Comparison of ENCODE assay signal across 9 cellular contexts in the genomic region with DNA sequence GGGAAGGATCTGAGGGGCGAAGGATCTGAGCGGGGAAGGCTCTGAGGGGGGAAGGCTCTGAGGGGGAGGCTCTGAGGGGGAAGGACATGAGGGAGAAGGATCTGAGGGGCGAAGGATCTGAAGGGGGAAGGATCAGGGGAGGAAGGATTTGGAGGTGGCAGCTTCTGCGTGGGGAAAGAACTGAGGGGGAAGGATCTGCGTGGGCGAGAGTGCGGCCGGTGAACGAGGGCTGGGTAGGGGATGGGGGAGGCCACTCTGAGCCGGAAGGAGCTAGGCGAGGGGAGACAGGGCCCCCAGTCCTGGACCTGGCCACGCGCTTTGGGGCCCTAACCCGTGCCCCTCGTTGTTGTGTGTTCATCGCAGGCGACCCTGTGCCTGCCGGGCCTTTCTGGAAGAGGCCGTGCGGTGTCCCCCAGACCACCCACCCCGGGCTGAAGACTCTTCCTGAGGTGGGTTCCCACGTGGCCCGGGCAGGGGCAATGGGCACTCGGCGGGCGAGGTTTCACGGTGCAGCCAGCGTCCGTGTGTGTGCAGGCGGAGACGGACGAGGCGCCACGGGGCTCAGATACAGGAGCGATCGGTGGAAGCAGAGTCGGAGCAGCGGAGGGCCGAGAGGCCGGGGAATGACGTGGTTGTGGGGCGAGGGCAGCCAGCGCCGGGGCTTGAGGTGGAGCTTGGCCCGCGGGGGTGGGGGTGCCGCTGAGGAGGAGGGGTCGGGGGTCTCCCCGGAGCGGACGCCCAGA. TPM values are rescaled to one million over a fixed set of nuclear protein-coding genes. Genes with fewer than 3 reads are reported as not detected.
DNase-seq lines count a peak whose midpoint lies in the region; ATAC-seq, FAIRE-seq and TF ChIP-seq lines count a peak whose summit lies in the region.
"Had no signal": no experiment of that assay in that cellular context is flagged by ENCODE, and none has a peak within 500 bp of the region (broad histone marks: within the 10 kb centered on the region; RNA-seq: fewer than 3 reads in every experiment).

No MANE protein-coding gene starts in this region.

- H3K9me3 ChIP-seq in CD8-positive, alpha-beta T cell (ENCODE audit: low read length), result no peaks in the 10 kb centered on the region
- no peaks in the 10 kb centered on the region for H3K9me3 ChIP-seq in SK-N-SH
- no peaks in the 10 kb centered on the region for H3K9me3 ChIP-seq in endothelial cell of umbilical vein (replicated peaks; ENCODE audit: control insufficient read depth, insufficient read depth, low read length)
- peaks cover 23 to 25% of the 10 kb centered on the region in 2 donors for H3K9me3 ChIP-seq in neuronal stem cell (replicated peaks in 1 of 2; ENCODE audit: control insufficient read depth in 2 of 2, insufficient read depth in 1 of 2, low read depth in 1 of 2, low read length in 2 of 2)

- no peak overlapping the region for H3K4ac ChIP-seq in neuronal stem cell (ENCODE audit: low read length)

- DNase-seq in CD8-positive, alpha-beta T cell, result peak in 3 of 7 experiments; percentile 23 to 48 (median 31)
- DNase-seq in SK-N-SH, result peak; percentile 70
- DNase-seq in endothelial cell of umbilical vein (ENCODE audit: low read depth, low spot score), result no peak
- no peak for DNase-seq in neuronal stem cell (ENCODE audit: low spot score)
- DNase-seq in Kasumi-1 (lab: John Stamatoyannopoulos, UW), result no peak
- DNase-seq in dedifferentiated amniotic fluid mesenchymal stem cell (ENCODE audit: extremely low spot score), result no peak
- no peak for DNase-seq in hippocampal formation (lab: John Stamatoyannopoulos, UW)
- no peak for DNase-seq in hypothalamus (lab: John Stamatoyannopoulos, UW)

- peaks cover under 1% of the 10 kb centered on the region for H3K27me3 Mint-ChIP-seq in CD8-positive, alpha-beta T cell (ENCODE audit: low read depth)

- dilution Hi-C loops in endothelial cell of umbilical vein (cut with MboI; ENCODE audit: extremely low pct_ligation_motif_present, low sequenced_read_pairs), result no loop called here

- peak overlapping the region; percentile 81 for H2AK5ac ChIP-seq in neuronal stem cell (ENCODE audit: low read depth, low read length)

- H4K8ac ChIP-seq in neuronal stem cell (ENCODE audit: low read depth, low read length), result no peak overlapping the region

- peak overlapping the region; percentile 81 for H3K4me3 Mint-ChIP-seq in CD8-positive, alpha-beta T cell

- intact Hi-C loops in CD8-positive, alpha-beta T cell (cut with DNase I, micrococcal nuclease), result loop anchor here (1.0 to 5.0 kb wide), 8 partner anchors 23 to 56 kb away; partner anchors contain the start of genes ECHS1 (in 1 of the 2), FUOM (in 1 of the 2), PAOX (in 1 of the 2) and TUBGCP2 (in 1 of the 2)
- intact Hi-C loops in endothelial cell of umbilical vein (cut with micrococcal nuclease), result no loop called here

- peak; percentile 4 for ATAC-seq in CD8-positive, alpha-beta T cell

- no peaks in the 10 kb centered on the region for H3K36me3 ChIP-seq in CD8-positive, alpha-beta T cell (ENCODE audit: insufficient read depth, low read length)
- no peaks in the 10 kb centered on the region for H3K36me3 ChIP-seq in SK-N-SH (replicated peaks in 1 of 2; ENCODE audit: control insufficient read depth in 1 of 2, insufficient read depth in 2 of 2, low read length in 1 of 2)
- no peaks in the 10 kb centered on the region for H3K36me3 ChIP-seq in endothelial cell of umbilical vein (ENCODE audit: control insufficient read depth in 2 of 2, extremely low read depth in 1 of 2, insufficient read depth in 2 of 2, low read length in 2 of 2)
- no peaks in the 10 kb centered on the region for H3K36me3 ChIP-seq in neuronal stem cell (replicated peaks in 1 of 2; ENCODE audit: control insufficient read depth in 2 of 2, insufficient read depth in 2 of 2, low read length in 2 of 2)

- peak overlapping the region; percentile 79; the same call in 1 of the 2 replicates for H3K4me2 ChIP-seq in SK-N-SH
- no peak overlapping the region for H3K4me2 ChIP-seq in endothelial cell of umbilical vein (ENCODE audit: insufficient read depth, low read length)
- H3K4me2 ChIP-seq in neuronal stem cell (ENCODE audit: insufficient read depth, low read length, poor library complexity, severe bottlenecking), result peak overlapping the region; percentile 73

- BruUV-seq in endothelial cell of umbilical vein (replicated peaks; lab: Mats Ljungman, UMichigan), result no TSS peak

- H2BK120ac ChIP-seq in neuronal stem cell (ENCODE audit: low read depth, low read length), result no peak overlapping the region

- H2BK15ac ChIP-seq in neuronal stem cell (ENCODE audit: low read length), result peak overlapping the region; percentile 96

- peaks cover 22% of the 10 kb centered on the region for H3K4me1 ChIP-seq in CD8-positive, alpha-beta T cell (ENCODE audit: insufficient read depth, low read length)
- peaks cover 0 to 2% of the 10 kb centered on the region in 2 experiments; a peak in 2 of 4 replicates for H3K4me1 ChIP-seq in SK-N-SH (ENCODE audit: control insufficient read depth in 1 of 2, insufficient read depth in 2 of 2, low read depth in 1 of 2, low read length in 1 of 2)
- peaks cover 2% of the 10 kb centered on the region for H3K4me1 ChIP-seq in endothelial cell of umbilical vein (ENCODE audit: control insufficient read depth, extremely low read depth, insufficient read depth, low read length)
- H3K4me1 ChIP-seq in neuronal stem cell (ENCODE audit: control insufficient read depth in 2 of 2, insufficient read depth in 1 of 2, low read depth in 1 of 2, low read length in 2 of 2), result peaks cover 6 to 7% of the 10 kb centered on the region in 2 donors

- FAIRE-seq in endothelial cell of umbilical vein (lab: Jason Lieb, UNC), result no peak

- H3K27ac Mint-ChIP-seq in CD8-positive, alpha-beta T cell, result peak overlapping the region; percentile 89

- H3K4me3 ChIP-seq in CD8-positive, alpha-beta T cell (ENCODE audit: low read depth, low read length), result peak overlapping the region; percentile 79
- H3K4me3 ChIP-seq in SK-N-SH (ENCODE audit: low read depth in 2 of 2, low read length in 1 of 2) (peak overlapping the region; percentile 30 to 46; a peak in 2 of 4 replicates), endothelial cell of umbilical vein (replicated peaks in 1 of 3; ENCODE audit: insufficient read depth in 1 of 3, low read depth in 1 of 3, low read length in 3 of 3) (peak overlapping the region in 2 of 3 experiments; percentile 13 to 14), neuronal stem cell (ENCODE audit: low read length in 2 of 2) (peak overlapping the region; percentile 30 to 65)

- H3K79me2 ChIP-seq in SK-N-SH (ENCODE audit: insufficient read depth), result no peaks in the 10 kb centered on the region
- H3K79me2 ChIP-seq in endothelial cell of umbilical vein (ENCODE audit: control insufficient read depth, insufficient read depth, low read length), result no peaks in the 10 kb centered on the region

- H3K9ac ChIP-seq in SK-N-SH (no peak overlapping the region), endothelial cell of umbilical vein (replicated peaks; ENCODE audit: extremely low read depth, insufficient read depth, low read length) (no peak overlapping the region), neuronal stem cell (ENCODE audit: low read depth, low read length, poor library complexity) (peak overlapping the region; percentile 85)

- H3K36me3 Mint-ChIP-seq in CD8-positive, alpha-beta T cell, result no peaks in the 10 kb centered on the region

- no peaks in the 10 kb centered on the region for H3F3A ChIP-seq in SK-N-SH (replicated peaks; ENCODE audit: insufficient read depth)

- H3K9me3 Mint-ChIP-seq in CD8-positive, alpha-beta T cell, result no peaks in the 10 kb centered on the region

- POLR2A ChIA-PET in CD8-positive, alpha-beta T cell (lab: Charles Lee), result no interaction called here
- POLR2A ChIA-PET in SK-N-SH (lab: Yijun Ruan, JAX), result interaction anchor here (0.6 to 1.1 kb wide), 2 partner anchors 13 to 28 kb away, joined by 4 read pairs; partner anchors contain the start of gene PRAP1
- POLR2A ChIA-PET in endothelial cell of umbilical vein (lab: Charles Lee), result interaction anchor here (0.6 kb wide), 1 partner anchor 19 kb away, joined by 5 read pairs; no protein-coding TSS in a partner anchor

- no peak for TF ChIP-seq POLR2A in endothelial cell of umbilical vein (IDR thresholded peaks at IDR 0.05; ENCODE audit: low read depth, low read length)

- H3K79me1 ChIP-seq in neuronal stem cell (ENCODE audit: low read depth, low read length), result peaks cover 6% of the 10 kb centered on the region

- TF ChIP-seq RAD21 in SK-N-SH (IDR thresholded peaks at IDR 0.05; ENCODE audit: low read length), result no peak

- H3K27ac ChIP-seq in CD8-positive, alpha-beta T cell (ENCODE audit: low read depth, low read length), result peak overlapping the region; percentile 64
- H3K27ac ChIP-seq in SK-N-SH (ENCODE audit: low read depth in 2 of 2, low read length in 1 of 2), result no peak overlapping the region
- H3K27ac ChIP-seq in endothelial cell of umbilical vein (ENCODE audit: insufficient read depth, low read depth, low read length), result no peak overlapping the region
- H3K27ac ChIP-seq in neuronal stem cell (replicated peaks; ENCODE audit: low read length), result no peak overlapping the region

- H4K20me1 ChIP-seq in SK-N-SH (ENCODE audit: insufficient read depth), result no peaks in the 10 kb centered on the region
- H4K20me1 ChIP-seq in endothelial cell of umbilical vein (replicated peaks; ENCODE audit: control insufficient read depth, extremely low read depth, insufficient read depth, low read length), result no peaks in the 10 kb centered on the region

- 21% methylated on average over 9 of the region's 51 CpGs for WGBS in SK-N-SH (ENCODE audit: low lambda C conversion rate)
- WGBS in neuronal stem cell (ENCODE audit: extremely low coverage in 2 of 2, insufficient read length in 2 of 2, insufficient replicate concordance in 1 of 2), 2 donors, result no CpG with 5 or more reads among the region's 51 CpGs

- H3K18ac ChIP-seq in neuronal stem cell (ENCODE audit: low read length), result peak overlapping the region; percentile 94

- H2AFZ ChIP-seq in SK-N-SH (ENCODE audit: low read depth) (no peak overlapping the region), endothelial cell of umbilical vein (ENCODE audit: low read depth, low read length) (no peak overlapping the region), neuronal stem cell (ENCODE audit: low read length) (peak overlapping the region; percentile 90)

- H2BK12ac ChIP-seq in neuronal stem cell (ENCODE audit: low read length), result peak overlapping the region; percentile 30

- no peak for TF ChIP-seq CTCF in CD8-positive, alpha-beta T cell (IDR thresholded peaks at IDR 0.05)
- TF ChIP-seq CTCF in SK-N-SH (IDR thresholded peaks at IDR 0.05), result no peak
- no peak for TF ChIP-seq CTCF in endothelial cell of umbilical vein (IDR thresholded peaks at IDR 0.05; ENCODE audit: extremely low read depth in 1 of 2, insufficient read depth in 1 of 2, low read depth in 1 of 2, low read length in 2 of 2)

- no peak overlapping the region for H3K23ac ChIP-seq in neuronal stem cell (ENCODE audit: low read depth, low read length, poor library complexity)

- no peak for TF ChIP-seq EP300 in SK-N-SH (IDR thresholded peaks at IDR 0.05; ENCODE audit: borderline replicate concordance in 1 of 2, low read depth in 1 of 2, low read length in 1 of 2)

- CTCF ChIA-PET in CD8-positive, alpha-beta T cell (lab: Charles Lee), result interaction anchor here (0.7 to 1.0 kb wide), 2 partner anchors 16 to 163 kb away, joined by 3 read pairs; no protein-coding TSS in a partner anchor
- CTCF ChIA-PET in SK-N-SH (lab: Yijun Ruan, JAX) (interaction anchor here (1.0 to 1.2 kb wide), 3 partner anchors 13 to 27 kb away, joined by 3 to 4 read pairs (median 3); partner anchors contain the start of gene PRAP1), endothelial cell of umbilical vein (lab: Charles Lee) (no interaction called here)

- H2BK5ac ChIP-seq in neuronal stem cell (ENCODE audit: low read length), result no peak overlapping the region

- peak overlapping the region; percentile 75 for H3K14ac ChIP-seq in neuronal stem cell (ENCODE audit: low read length)

- no peaks in the 10 kb centered on the region for H3K27me3 ChIP-seq in CD8-positive, alpha-beta T cell (ENCODE audit: insufficient read depth, low read length)
- peaks cover 57% of the 10 kb centered on the region for H3K27me3 ChIP-seq in SK-N-SH (ENCODE audit: insufficient read depth)
- peaks cover 19 to 43% of the 10 kb centered on the region in 2 experiments for H3K27me3 ChIP-seq in endothelial cell of umbilical vein (ENCODE audit: control insufficient read depth in 2 of 2, insufficient read depth in 2 of 2, low read length in 2 of 2)
- H3K27me3 ChIP-seq in neuronal stem cell (ENCODE audit: control insufficient read depth in 3 of 3, insufficient read depth in 3 of 3, low read depth in 1 of 3, low read length in 3 of 3), result peaks cover 16 to 59% (median 59%) of the 10 kb centered on the region in 3 experiments

- no peak overlapping the region for H4K91ac ChIP-seq in neuronal stem cell (ENCODE audit: low read depth, low read length, poor library complexity)

- no peaks in the 10 kb centered on the region for H3K9me2 ChIP-seq in SK-N-SH

- peaks cover 2% of the 10 kb centered on the region for H3K4me1 Mint-ChIP-seq in CD8-positive, alpha-beta T cell (ENCODE audit: low read depth)

- H3K9me1 ChIP-seq in endothelial cell of umbilical vein (replicated peaks; ENCODE audit: control insufficient read depth, extremely low read depth, insufficient read depth, low read length), result no peaks in the 10 kb centered on the region

RNA-seq across cellular contexts. Expression of gene CALY, which starts 2.0 kb away (rescaled TPM):
- total RNA-seq in CD8-positive, alpha-beta T cell, result 1 to 10 TPM; 1.2 to 1.4 TPM
- polyA plus RNA-seq in SK-N-SH (2012; rRNA removed) (3.3 TPM in 2 replicates), endothelial cell of umbilical vein (not detected in 2 replicates)
- polyA plus RNA-seq in SK-N-SH (2012; cell fraction: cytosol; rRNA removed), result 1.4 and 3.9 TPM in 2 replicates
- polyA plus RNA-seq in SK-N-SH (2012; cell fraction: nucleus; rRNA removed), result 1.7 and 4.5 TPM in 2 replicates
- not detected in 2 replicates for total RNA-seq in endothelial cell of umbilical vein
- not detected in 2 replicates for polyA plus RNA-seq in endothelial cell of umbilical vein (2011; cell fraction: cytosol; rRNA removed)
- 0.08 TPM in 1 of 2 replicates, not detected in the other for polyA plus RNA-seq in endothelial cell of umbilical vein (2011; cell fraction: nucleus; rRNA removed)
- polyA plus RNA-seq in endothelial cell of umbilical vein (2012), result not detected in 2 replicates
- not detected in 2 replicates for polyA minus RNA-seq in endothelial cell of umbilical vein
- polyA minus RNA-seq in endothelial cell of umbilical vein (2011; cell fraction: cytosol; rRNA and poly(A)+ RNA removed), result not detected
- polyA minus RNA-seq in endothelial cell of umbilical vein (2011; cell fraction: nucleus; rRNA and poly(A)+ RNA removed), result not detected in 2 replicates
- 9.4 TPM for polyA plus RNA-seq in neuronal stem cell (2013, experiment 1 of 2)
- polyA plus RNA-seq in neuronal stem cell (2013, experiment 2 of 2), result 11.0 TPM

RNA-seq across cellular contexts. Expression of gene PRAP1, which starts 12.5 kb away (rescaled TPM):
- total RNA-seq in CD8-positive, alpha-beta T cell, result not detected
- polyA plus RNA-seq in SK-N-SH (2012; rRNA removed) (1.9 and 2.3 TPM in 2 replicates), endothelial cell of umbilical vein (not detected in 2 replicates)
- 0.72 and 1.1 TPM in 2 replicates for polyA plus RNA-seq in SK-N-SH (2012; cell fraction: cytosol; rRNA removed)
- polyA plus RNA-seq in SK-N-SH (2012; cell fraction: nucleus; rRNA removed), result 0.52 and 0.54 TPM in 2 replicates
- not detected in 2 replicates for total RNA-seq in endothelial cell of umbilical vein
- polyA plus RNA-seq in endothelial cell of umbilical vein (2011; cell fraction: cytosol; rRNA removed), result not detected in 2 replicates
- not detected in 2 replicates for polyA plus RNA-seq in endothelial cell of umbilical vein (2011; cell fraction: nucleus; rRNA removed)
- polyA plus RNA-seq in endothelial cell of umbilical vein (2012), result not detected in 2 replicates
- not detected in 2 replicates for polyA minus RNA-seq in endothelial cell of umbilical vein
- polyA minus RNA-seq in endothelial cell of umbilical vein (2011; cell fraction: cytosol; rRNA and poly(A)+ RNA removed), result not detected
- not detected in 2 replicates for polyA minus RNA-seq in endothelial cell of umbilical vein (2011; cell fraction: nucleus; rRNA and poly(A)+ RNA removed)
- 0.52 TPM for polyA plus RNA-seq in neuronal stem cell (2013, experiment 1 of 2)
- 0.43 TPM for polyA plus RNA-seq in neuronal stem cell (2013, experiment 2 of 2)
- total RNA-seq: mononuclear cell had no signal

RNA-seq across cellular contexts. Expression of gene FUOM, which starts 23.2 kb away (rescaled TPM):
- total RNA-seq in CD8-positive, alpha-beta T cell, result 1 to 10 TPM; 7.9 to 10.0 TPM
- 25.3 and 32.5 TPM in 2 replicates for polyA plus RNA-seq in SK-N-SH (2012; rRNA removed)
- polyA plus RNA-seq in SK-N-SH (2012; cell fraction: cytosol; rRNA removed), result 18.1 and 23.5 TPM in 2 replicates
- polyA plus RNA-seq in SK-N-SH (2012; cell fraction: nucleus; rRNA removed), result 20.0 and 23.3 TPM in 2 replicates
- total RNA-seq in endothelial cell of umbilical vein, result 16.2 and 17.4 TPM in 2 replicates
- polyA plus RNA-seq in endothelial cell of umbilical vein, result 33.9 and 39.0 TPM in 2 replicates
- 19.6 and 29.3 TPM in 2 replicates for polyA plus RNA-seq in endothelial cell of umbilical vein (2011; cell fraction: cytosol; rRNA removed)
- 9.1 and 13.1 TPM in 2 replicates for polyA plus RNA-seq in endothelial cell of umbilical vein (2011; cell fraction: nucleus; rRNA removed)
- polyA plus RNA-seq in endothelial cell of umbilical vein (2012), result 9.4 and 16.7 TPM in 2 replicates
- 3.9 and 7.3 TPM in 2 replicates for polyA minus RNA-seq in endothelial cell of umbilical vein
- 5.0 TPM for polyA minus RNA-seq in endothelial cell of umbilical vein (2011; cell fraction: cytosol; rRNA and poly(A)+ RNA removed)
- polyA minus RNA-seq in endothelial cell of umbilical vein (2011; cell fraction: nucleus; rRNA and poly(A)+ RNA removed), result 5.2 and 12.6 TPM in 2 replicates
- 16.2 TPM for polyA plus RNA-seq in neuronal stem cell (2013, experiment 1 of 2)
- 16.5 TPM for polyA plus RNA-seq in neuronal stem cell (2013, experiment 2 of 2)

RNA-seq across cellular contexts. Expression of gene ZNF511, which starts 26.0 kb away (rescaled TPM):
- total RNA-seq in CD8-positive, alpha-beta T cell, result 10 to 100 TPM; 36.5 to 38.8 TPM
- polyA plus RNA-seq in SK-N-SH (2012; rRNA removed) (43.5 and 62.3 TPM in 2 replicates), endothelial cell of umbilical vein (25.6 and 36.3 TPM in 2 replicates)
- polyA plus RNA-seq in SK-N-SH (2012; cell fraction: cytosol; rRNA removed), result 33.7 and 40.0 TPM in 2 replicates
- 41.9 and 53.5 TPM in 2 replicates for polyA plus RNA-seq in SK-N-SH (2012; cell fraction: nucleus; rRNA removed)
- 37.9 and 40.4 TPM in 2 replicates for total RNA-seq in endothelial cell of umbilical vein
- polyA plus RNA-seq in endothelial cell of umbilical vein (2011; cell fraction: cytosol; rRNA removed), result 26.7 and 27.1 TPM in 2 replicates
- polyA plus RNA-seq in endothelial cell of umbilical vein (2011; cell fraction: nucleus; rRNA removed), result 32.4 and 34.5 TPM in 2 replicates
- polyA plus RNA-seq in endothelial cell of umbilical vein (2012), result 22.4 and 27.5 TPM in 2 replicates
- polyA minus RNA-seq in endothelial cell of umbilical vein, result 14.1 and 17.0 TPM in 2 replicates
- polyA minus RNA-seq in endothelial cell of umbilical vein (2011; cell fraction: cytosol; rRNA and poly(A)+ RNA removed), result 20.7 TPM
- 6.8 and 7.2 TPM in 2 replicates for polyA minus RNA-seq in endothelial cell of umbilical vein (2011; cell fraction: nucleus; rRNA and poly(A)+ RNA removed)
- polyA plus RNA-seq in neuronal stem cell (2013, experiment 1 of 2), result 40.1 TPM
- polyA plus RNA-seq in neuronal stem cell (2013, experiment 2 of 2), result 35.5 TPM

RNA-seq across cellular contexts. Expression of gene TUBGCP2, which starts 26.0 kb away (rescaled TPM):
- 10 to 100 TPM; 74.4 to 79.1 TPM for total RNA-seq in CD8-positive, alpha-beta T cell
- polyA plus RNA-seq in SK-N-SH (2012; rRNA removed) (47.4 and 49.1 TPM in 2 replicates), endothelial cell of umbilical vein (37.1 and 45.6 TPM in 2 replicates)
- polyA plus RNA-seq in SK-N-SH (2012; cell fraction: cytosol; rRNA removed), result 21.2 and 31.5 TPM in 2 replicates
- 99.3 and 109 TPM in 2 replicates for polyA plus RNA-seq in SK-N-SH (2012; cell fraction: nucleus; rRNA removed)
- 48.8 and 53.1 TPM in 2 replicates for total RNA-seq in endothelial cell of umbilical vein
- polyA plus RNA-seq in endothelial cell of umbilical vein (2011; cell fraction: cytosol; rRNA removed), result 32.5 and 35.4 TPM in 2 replicates
- polyA plus RNA-seq in endothelial cell of umbilical vein (2011; cell fraction: nucleus; rRNA removed), result 60.6 and 64.5 TPM in 2 replicates
- polyA plus RNA-seq in endothelial cell of umbilical vein (2012), result 40.4 and 47.6 TPM in 2 replicates
- 37.1 and 47.7 TPM in 2 replicates for polyA minus RNA-seq in endothelial cell of umbilical vein
- 35.3 TPM for polyA minus RNA-seq in endothelial cell of umbilical vein (2011; cell fraction: cytosol; rRNA and poly(A)+ RNA removed)
- polyA minus RNA-seq in endothelial cell of umbilical vein (2011; cell fraction: nucleus; rRNA and poly(A)+ RNA removed), result 31.0 and 41.8 TPM in 2 replicates
- polyA plus RNA-seq in neuronal stem cell (2013, experiment 1 of 2), result 33.5 TPM
- 35.6 TPM for polyA plus RNA-seq in neuronal stem cell (2013, experiment 2 of 2)

Comparison
In these comparisons a context has a peak if more than half of its experiments do, and no peak if none do; other contexts are left out.
1. H3K4me3 ChIP-seq: peak in every context shown above with its lines; median percentile 79 in CD8-positive, alpha-beta T cell; 48 in neuronal stem cell; 38 in SK-N-SH; 14 in endothelial cell of umbilical vein.